ENCODE assay signal across 7 cellular contexts in the genomic region with DNA sequence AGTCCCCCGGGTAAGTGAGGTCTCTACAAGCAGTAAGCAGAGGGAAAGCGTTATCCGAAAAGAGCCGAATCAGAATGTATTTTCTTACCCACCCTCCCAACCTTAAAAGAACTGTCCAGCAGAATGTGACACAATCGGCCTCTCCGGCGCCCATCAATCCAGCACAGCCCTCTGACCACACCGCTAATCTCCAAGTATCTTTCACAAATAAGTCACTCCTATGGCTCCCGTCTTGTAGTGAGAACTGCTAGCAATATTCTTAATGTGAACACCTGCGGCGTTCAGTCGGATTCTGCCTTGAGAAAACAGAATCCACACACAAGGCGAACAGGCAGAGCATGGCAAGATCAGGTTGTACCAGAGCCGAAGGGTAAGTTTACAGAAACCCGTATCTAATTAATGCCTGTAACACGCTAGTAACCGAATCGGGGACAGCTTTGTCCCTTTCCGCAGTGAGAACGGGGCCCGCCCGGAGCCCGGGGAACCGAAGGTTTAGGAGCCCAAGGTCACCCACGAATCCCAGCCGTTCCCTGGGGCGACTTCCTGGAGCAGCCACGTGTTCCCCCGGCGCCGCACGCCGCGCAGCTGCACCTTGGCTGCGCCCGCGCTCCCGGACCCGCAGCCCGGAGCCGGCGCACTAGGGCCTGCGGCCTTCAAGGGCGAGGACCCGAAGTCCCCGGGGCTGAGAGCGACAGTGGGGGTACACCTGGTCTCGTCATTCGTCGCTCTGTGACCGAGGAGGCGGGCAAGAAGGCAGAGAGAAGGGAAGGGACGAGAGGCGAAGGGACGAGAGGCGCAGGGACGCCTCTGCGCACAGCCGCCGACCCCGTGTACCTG. TPM values are rescaled to one million over a fixed set of nuclear protein-coding genes. Genes with fewer than 3 reads are reported as not detected.
DNase-seq lines count a peak whose midpoint lies in the region; ATAC-seq and TF ChIP-seq lines count a peak whose summit lies in the region.

No MANE protein-coding gene starts in this region.

- peak overlapping the region; percentile 87 for H3K4me3 Mint-ChIP-seq in chondrocyte (ENCODE audit: unreplicated experiment)

- intact Hi-C loops in left colon (cut with DNase I, micrococcal nuclease): no loop called here

- H3K27me3 Mint-ChIP-seq in chondrocyte (ENCODE audit: low read depth): no peaks in the 10 kb centered on the region

- no peaks in the 10 kb centered on the region for H3K36me3 Mint-ChIP-seq in chondrocyte (ENCODE audit: low read depth)

- peak; percentile 84 for DNase-seq in NCI-H2107 (lab: John Stamatoyannopoulos, UW)
- DNase-seq in activated CD4-positive, alpha-beta T cell treated with anti-CD3 and anti-CD28 coated beads for 24 hours (ENCODE audit: low read depth in 2 of 2): peak; percentile 29 to 46
- no peak for DNase-seq in chondrocyte (ENCODE audit: low spot score)
- peak; percentile 78 to 83 for DNase-seq in left colon
- peak; percentile 33 to 46 for DNase-seq in stimulated activated CD4-positive, alpha-beta T cell treated with anti-CD3 and anti-CD28 coated beads, Interleukin-1b, Interleukin-23, amount 100 ng/mL, for 4 hours (ENCODE audit: low read depth in 2 of 2)

- no peaks in the 10 kb centered on the region for H3K9me3 Mint-ChIP-seq in chondrocyte (ENCODE audit: low read depth)

- peak; percentile 17 for ATAC-seq in GM18519 (IDR thresholded peaks at IDR 0.05; ENCODE audit: low FRiP score, unreplicated experiment)
- ATAC-seq in HG02885 (IDR thresholded peaks at IDR 0.05; ENCODE audit: poor library complexity, unreplicated experiment): peak; percentile 32
- ATAC-seq in left colon: peak; percentile 76

- peak overlapping the region; percentile 88 for H3K27ac Mint-ChIP-seq in chondrocyte (ENCODE audit: unreplicated experiment)

- no peak for TF ChIP-seq CTCF in chondrocyte (IDR thresholded peaks at IDR 0.05)

- peaks cover 15% of the 10 kb centered on the region for H3K4me1 Mint-ChIP-seq in chondrocyte (ENCODE audit: low read depth)

RNA-seq across cellular contexts. Expression of a gene that starts 0.7 kb away (rescaled TPM):
- total RNA-seq in chondrocyte (53.6 to 108 TPM (median 105 TPM) in 3 replicates), left colon (100 to 1,000 TPM; 416 to 595 TPM)

Comparison
In these comparisons a context has a peak if more than half of its experiments do, and no peak if none do; other contexts are left out.
1. ATAC-seq: peak in every context shown above with its lines; median percentile 76 in left colon; 32 in HG02885; 17 in GM18519.